16 cellular contexts compared by ENCODE assay signal in genomic region chr5:45507174-45507573, GRCh38.
DNase-seq lines count a peak whose midpoint lies in the region; ATAC-seq, FAIRE-seq and TF ChIP-seq lines count a peak whose summit lies in the region.
"Had no signal": no experiment of that assay in that cellular context is flagged by ENCODE, and none has a peak within 500 bp of the region (broad histone marks: within the 10 kb centered on the region; RNA-seq: fewer than 3 reads in every experiment).

No MANE protein-coding gene starts in this region.

- peak overlapping the region; percentile 7 for H3K27ac ChIP-seq in mesodermal cell (ENCODE audit: low read depth, low read length, severe bottlenecking)

- no peaks in the 10 kb centered on the region for H3K27me3 Mint-ChIP-seq in osteocyte (ENCODE audit: unreplicated experiment)

- no peak for ATAC-seq in HG02798 (IDR thresholded peaks at IDR 0.05; ENCODE audit: poor library complexity, unreplicated experiment)

- peaks cover 4% of the 10 kb centered on the region for H3K9me3 Mint-ChIP-seq in osteocyte (ENCODE audit: unreplicated experiment)

- no peaks in the 10 kb centered on the region for H3K4me1 Mint-ChIP-seq in osteocyte (ENCODE audit: unreplicated experiment)

- WGBS in mesodermal cell (ENCODE audit: insufficient coverage in 2 of 2), 2 experiments = 80 to 100% methylated on average over 1 of the region's 1 CpG

- H3K27me3 ChIP-seq in H7 (ENCODE audit: control insufficient read depth, insufficient read depth, low read length) = no peaks in the 10 kb centered on the region

- no peaks in the 10 kb centered on the region for H3K36me3 ChIP-seq in mesodermal cell (ENCODE audit: control insufficient read depth, insufficient read depth, low read length)
- H3K36me3 ChIP-seq in H7 (replicated peaks; ENCODE audit: control insufficient read depth, insufficient read depth, low read length) = no peaks in the 10 kb centered on the region

- TF ChIP-seq CTCF in D721Med (IDR thresholded peaks at IDR 0.05; ENCODE audit: insufficient read depth, missing control alignments) (no peak), osteocyte (IDR thresholded peaks at IDR 0.05) (no peak)

- H3K27ac Mint-ChIP-seq in osteocyte (ENCODE audit: unreplicated experiment) = no peak overlapping the region

- H3K4me3 Mint-ChIP-seq in osteocyte (ENCODE audit: unreplicated experiment) = no peak overlapping the region

- FAIRE-seq in D721Med (lab: Jason Lieb, UNC) = peak; percentile 92

- DNase-seq in D721Med (ENCODE audit: insufficient read length, low spot score) = no peak
- peak; percentile 84 to 94 for DNase-seq in NCI-H2081 (lab: John Stamatoyannopoulos, UW)
- peak; percentile 7 for DNase-seq in astrocyte of the hippocampus (ENCODE audit: low read depth, low spot score)
- no peak for DNase-seq in NCI-H1048 (lab: John Stamatoyannopoulos, UW)
- no peak for DNase-seq in osteocyte (ENCODE audit: extremely low spot score, unreplicated experiment)
- no peak for DNase-seq in H7
- DNase-seq: activated CD4-positive, CD25-positive, alpha-beta regulatory T cell treated with anti-CD3 and anti-CD28 coated beads, Interleukin-2, amount 50 U/mL, for 72 hours; activated T-cell treated with anti-CD3 and anti-CD28 coated beads for 4 hours; effector CD4-positive, alpha-beta T cell; foreskin melanocyte; HCEC 1CT; islet precursor cell; right cardiac atrium; stimulated activated naive CD4-positive, alpha-beta T cell treated with Interleukin-2 at 50 U/mL for 16 hours had no signal

- no peaks in the 10 kb centered on the region for H3K36me3 Mint-ChIP-seq in osteocyte (ENCODE audit: unreplicated experiment)

- H3K9me3 ChIP-seq in mesodermal cell (ENCODE audit: control insufficient read depth, low read length) = no peaks in the 10 kb centered on the region

- no peaks in the 10 kb centered on the region for H3K4me1 ChIP-seq in mesodermal cell (ENCODE audit: control insufficient read depth, insufficient read depth, low read length, poor library complexity, severe bottlenecking)

- H3K4me3 ChIP-seq in mesodermal cell (ENCODE audit: extremely low read depth, insufficient read depth, low read length, poor library complexity, severe bottlenecking) = no peak overlapping the region
- no peak overlapping the region for H3K4me3 ChIP-seq in H7 (ENCODE audit: insufficient read depth, low read depth, low read length)

Comparison
In these comparisons a context has a peak if more than half of its experiments do, and no peak if none do; other contexts are left out.
1. DNase-seq: peak in NCI-H2081 (2 of 2) and astrocyte of the hippocampus (single experiment); none in D721Med (single experiment), NCI-H1048 (single experiment), osteocyte (single experiment) and H7 (single experiment).